Comparison of ENCODE assay signal across 1 cellular context in genomic region chr3:172061724-172062184, GRCh38.
TF ChIP-seq lines count a peak whose summit lies in the region.

No MANE protein-coding gene starts in this region.

TF ChIP-seq in HepG2, 621 proteins besides CTCF, POLR2A, EP300 and RAD21 (continued from another document and continues in another):
- TF ChIP-seq ZNF510 (CRISPR knock-in tag; IDR thresholded peaks at IDR 0.05; ENCODE audit: low read depth) = 0 out of 2 replicates have a peak, but pooled peaks have one; percentile 16
- TF ChIP-seq ELF1 (CRISPR knock-in tag; IDR thresholded peaks at IDR 0.05) = 0 out of 2 replicates have a peak, but pooled peaks have one; percentile 23
- TF ChIP-seq ZBTB21 (CRISPR knock-in tag; IDR thresholded peaks at IDR 0.05) = no peak
- TF ChIP-seq SP4 (CRISPR knock-in tag; IDR thresholded peaks at IDR 0.05) = no peak
- TF ChIP-seq HOXA5 (CRISPR knock-in tag; IDR thresholded peaks at IDR 0.05) = 0 out of 2 replicates have a peak, but pooled peaks have one; percentile 21
- TF ChIP-seq FOXA1 (IDR thresholded peaks at IDR 0.05) = no peak
- peak; percentile 63 for TF ChIP-seq FOXA1 (CRISPR knock-in tag; IDR thresholded peaks at IDR 0.05)
- TF ChIP-seq PAF1 (CRISPR knock-in tag; IDR thresholded peaks at IDR 0.05) = peak; percentile 21; the same call in 1 of the 2 replicates
- TF ChIP-seq, protein P1, sequence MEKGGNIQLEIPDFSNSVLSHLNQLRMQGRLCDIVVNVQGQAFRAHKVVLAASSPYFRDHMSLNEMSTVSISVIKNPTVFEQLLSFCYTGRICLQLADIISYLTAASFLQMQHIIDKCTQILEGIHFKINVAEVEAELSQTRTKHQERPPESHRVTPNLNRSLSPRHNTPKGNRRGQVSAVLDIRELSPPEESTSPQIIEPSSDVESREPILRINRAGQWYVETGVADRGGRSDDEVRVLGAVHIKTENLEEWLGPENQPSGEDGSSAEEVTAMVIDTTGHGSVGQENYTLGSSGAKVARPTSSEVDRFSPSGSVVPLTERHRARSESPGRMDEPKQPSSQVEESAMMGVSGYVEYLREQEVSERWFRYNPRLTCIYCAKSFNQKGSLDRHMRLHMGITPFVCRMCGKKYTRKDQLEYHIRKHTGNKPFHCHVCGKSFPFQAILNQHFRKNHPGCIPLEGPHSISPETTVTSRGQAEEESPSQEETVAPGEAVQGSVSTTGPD (CRISPR knock-in tag; IDR thresholded peaks at IDR 0.05) = no peak
- TF ChIP-seq ZNF468 (CRISPR knock-in tag; IDR thresholded peaks at IDR 0.05) = no peak
- peak; percentile 20; the same call in 1 of the 2 replicates for TF ChIP-seq ARID4A (CRISPR knock-in tag; IDR thresholded peaks at IDR 0.05; ENCODE audit: borderline replicate concordance)
- peak; percentile 79 for TF ChIP-seq HNF4G (IDR thresholded peaks at IDR 0.05; ENCODE audit: borderline replicate concordance, low read depth, low read length)
- no peak for TF ChIP-seq HNF4G (CRISPR knock-in tag; IDR thresholded peaks at IDR 0.05; ENCODE audit: borderline replicate concordance, low read depth)
- TF ChIP-seq SKI (IDR thresholded peaks at IDR 0.05; ENCODE audit: partially characterized antibody) = peak; percentile 32
- peak; percentile 31 for TF ChIP-seq TEAD3 (CRISPR knock-in tag; optimal IDR thresholded peaks at IDR 0.05; ENCODE audit: borderline replicate concordance)
- TF ChIP-seq ZGPAT (CRISPR knock-in tag; IDR thresholded peaks at IDR 0.05) = peak; percentile 45; the same call in 1 of the 2 replicates
- TF ChIP-seq ZNF737 (CRISPR knock-in tag; IDR thresholded peaks at IDR 0.05; ENCODE audit: borderline replicate concordance) = no peak
- TF ChIP-seq ZKSCAN8 (CRISPR knock-in tag; IDR thresholded peaks at IDR 0.05; ENCODE audit: borderline replicate concordance) = peak; percentile 86; the same call in 1 of the 2 replicates
- TF ChIP-seq THRA (CRISPR knock-in tag; IDR thresholded peaks at IDR 0.05; ENCODE audit: borderline replicate concordance) = peak; percentile 86
- TF ChIP-seq MTF1 (CRISPR knock-in tag; IDR thresholded peaks at IDR 0.05) = no peak
- TF ChIP-seq ZNF503 (CRISPR knock-in tag; IDR thresholded peaks at IDR 0.05) = peak; percentile 69; the same call in 1 of the 2 replicates
- TF ChIP-seq KMT2A (CRISPR knock-in tag; IDR thresholded peaks at IDR 0.05) = peak; percentile 45; the same call in 1 of the 2 replicates
- TF ChIP-seq, protein P2, sequence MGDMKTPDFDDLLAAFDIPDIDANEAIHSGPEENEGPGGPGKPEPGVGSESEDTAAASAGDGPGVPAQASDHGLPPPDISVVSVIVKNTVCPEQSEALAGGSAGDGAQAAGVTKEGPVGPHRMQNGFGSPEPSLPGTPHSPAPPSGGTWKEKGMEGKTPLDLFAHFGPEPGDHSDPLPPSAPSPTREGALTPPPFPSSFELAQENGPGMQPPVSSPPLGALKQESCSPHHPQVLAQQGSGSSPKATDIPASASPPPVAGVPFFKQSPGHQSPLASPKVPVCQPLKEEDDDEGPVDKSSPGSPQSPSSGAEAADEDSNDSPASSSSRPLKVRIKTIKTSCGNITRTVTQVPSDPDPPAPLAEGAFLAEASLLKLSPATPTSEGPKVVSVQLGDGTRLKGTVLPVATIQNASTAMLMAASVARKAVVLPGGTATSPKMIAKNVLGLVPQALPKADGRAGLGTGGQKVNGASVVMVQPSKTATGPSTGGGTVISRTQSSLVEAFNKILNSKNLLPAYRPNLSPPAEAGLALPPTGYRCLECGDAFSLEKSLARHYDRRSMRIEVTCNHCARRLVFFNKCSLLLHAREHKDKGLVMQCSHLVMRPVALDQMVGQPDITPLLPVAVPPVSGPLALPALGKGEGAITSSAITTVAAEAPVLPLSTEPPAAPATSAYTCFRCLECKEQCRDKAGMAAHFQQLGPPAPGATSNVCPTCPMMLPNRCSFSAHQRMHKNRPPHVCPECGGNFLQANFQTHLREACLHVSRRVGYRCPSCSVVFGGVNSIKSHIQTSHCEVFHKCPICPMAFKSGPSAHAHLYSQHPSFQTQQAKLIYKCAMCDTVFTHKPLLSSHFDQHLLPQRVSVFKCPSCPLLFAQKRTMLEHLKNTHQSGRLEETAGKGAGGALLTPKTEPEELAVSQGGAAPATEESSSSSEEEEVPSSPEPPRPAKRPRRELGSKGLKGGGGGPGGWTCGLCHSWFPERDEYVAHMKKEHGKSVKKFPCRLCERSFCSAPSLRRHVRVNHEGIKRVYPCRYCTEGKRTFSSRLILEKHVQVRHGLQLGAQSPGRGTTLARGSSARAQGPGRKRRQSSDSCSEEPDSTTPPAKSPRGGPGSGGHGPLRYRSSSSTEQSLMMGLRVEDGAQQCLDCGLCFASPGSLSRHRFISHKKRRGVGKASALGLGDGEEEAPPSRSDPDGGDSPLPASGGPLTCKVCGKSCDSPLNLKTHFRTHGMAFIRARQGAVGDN (CRISPR knock-in tag; IDR thresholded peaks at IDR 0.05) = no peak
- peak; percentile 58; the same call in 1 of the 2 replicates for TF ChIP-seq ZNF607 (CRISPR knock-in tag; IDR thresholded peaks at IDR 0.05; ENCODE audit: borderline replicate concordance)
- peak in 1 of 2 experiments; percentile 35; a peak in 1 of 4 replicates for TF ChIP-seq HMGXB4 (CRISPR knock-in tag; IDR thresholded peaks at IDR 0.05; ENCODE audit: borderline replicate concordance in 1 of 2, low read depth in 1 of 2)
- TF ChIP-seq FOXO1 (CRISPR knock-in tag; IDR thresholded peaks at IDR 0.05) = no peak; the same call in 1 of the 2 replicates
- TF ChIP-seq, protein P3, sequence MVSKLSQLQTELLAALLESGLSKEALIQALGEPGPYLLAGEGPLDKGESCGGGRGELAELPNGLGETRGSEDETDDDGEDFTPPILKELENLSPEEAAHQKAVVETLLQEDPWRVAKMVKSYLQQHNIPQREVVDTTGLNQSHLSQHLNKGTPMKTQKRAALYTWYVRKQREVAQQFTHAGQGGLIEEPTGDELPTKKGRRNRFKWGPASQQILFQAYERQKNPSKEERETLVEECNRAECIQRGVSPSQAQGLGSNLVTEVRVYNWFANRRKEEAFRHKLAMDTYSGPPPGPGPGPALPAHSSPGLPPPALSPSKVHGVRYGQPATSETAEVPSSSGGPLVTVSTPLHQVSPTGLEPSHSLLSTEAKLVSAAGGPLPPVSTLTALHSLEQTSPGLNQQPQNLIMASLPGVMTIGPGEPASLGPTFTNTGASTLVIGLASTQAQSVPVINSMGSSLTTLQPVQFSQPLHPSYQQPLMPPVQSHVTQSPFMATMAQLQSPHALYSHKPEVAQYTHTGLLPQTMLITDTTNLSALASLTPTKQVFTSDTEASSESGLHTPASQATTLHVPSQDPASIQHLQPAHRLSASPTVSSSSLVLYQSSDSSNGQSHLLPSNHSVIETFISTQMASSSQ (IDR thresholded peaks at IDR 0.05; ENCODE audit: low read depth) = peak; percentile 75
- TF ChIP-seq, protein P3 (CRISPR knock-in tag; IDR thresholded peaks at IDR 0.05; ENCODE audit: borderline replicate concordance) = peak; percentile 41; the same call in 1 of the 2 replicates
- peak; percentile 81; the same call in 1 of the 2 replicates for TF ChIP-seq IRF2 (CRISPR knock-in tag; IDR thresholded peaks at IDR 0.05)
- no peak for TF ChIP-seq ZFP37 (CRISPR knock-in tag; IDR thresholded peaks at IDR 0.05; ENCODE audit: borderline replicate concordance)
- peak; percentile 58; the same call in 1 of the 2 replicates for TF ChIP-seq SMAD3 (CRISPR knock-in tag; IDR thresholded peaks at IDR 0.05)
- TF ChIP-seq FOSL2 (CRISPR knock-in tag; IDR thresholded peaks at IDR 0.05) = peak; percentile 20; the same call in 1 of the 2 replicates
- no peak for TF ChIP-seq E2F2 (CRISPR knock-in tag; IDR thresholded peaks at IDR 0.05; ENCODE audit: borderline replicate concordance)
- peak; percentile 79 for TF ChIP-seq NR2F6 (IDR thresholded peaks at IDR 0.05)
- TF ChIP-seq NR2F6 (CRISPR knock-in tag; IDR thresholded peaks at IDR 0.05) = peak; percentile 63; the same call in 1 of the 2 replicates
